23 cellular contexts compared by ENCODE assay signal in the genomic region with DNA sequence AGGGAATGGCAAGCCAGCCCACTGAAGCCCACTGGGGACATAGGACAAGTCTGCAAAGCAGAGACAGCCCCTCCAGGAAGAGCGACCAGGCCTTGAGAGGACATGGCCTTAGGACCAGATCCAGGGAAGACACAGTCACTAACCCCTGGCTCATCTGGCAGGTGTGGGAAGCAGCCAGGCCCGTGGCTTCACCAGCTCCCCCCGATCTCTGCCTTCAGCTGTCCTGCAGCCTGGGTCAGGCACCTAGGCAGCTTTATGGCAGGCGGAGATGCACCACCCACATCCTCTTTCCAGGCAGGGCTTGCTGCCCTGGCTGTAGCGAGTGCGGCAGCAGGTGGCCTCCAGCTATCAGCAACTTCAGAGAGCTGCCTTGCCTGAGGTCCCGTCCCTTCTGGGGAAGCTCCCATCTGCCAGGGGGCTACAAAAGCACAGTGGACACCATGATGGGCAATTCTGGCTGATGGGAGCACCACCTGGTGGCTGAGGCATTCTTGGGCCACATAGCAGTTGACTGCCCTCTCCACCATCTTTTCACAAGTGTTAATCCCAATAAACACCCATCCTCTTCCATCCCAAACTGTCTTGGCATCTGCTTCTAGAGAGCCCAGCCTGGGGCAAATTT.
DNase-seq lines count a peak whose midpoint lies in the region; ATAC-seq, FAIRE-seq and TF ChIP-seq lines count a peak whose summit lies in the region.
"Had no signal": no experiment of that assay in that cellular context is flagged by ENCODE, and none has a peak within 500 bp of the region (broad histone marks: within the 10 kb centered on the region; RNA-seq: fewer than 3 reads in every experiment).

No MANE protein-coding gene starts in this region.

- H3F3A ChIP-seq in OCI-LY1 (ENCODE audit: insufficient read depth, low read length): no peaks in the 10 kb centered on the region

- no peaks in the 10 kb centered on the region for H3K79me2 ChIP-seq in OCI-LY1 (ENCODE audit: insufficient read depth, low read length)

- no peak overlapping the region for H3K4me2 ChIP-seq in OCI-LY1 (ENCODE audit: low read length)

- H3K4me1 ChIP-seq in OCI-LY1 (ENCODE audit: insufficient read depth, low read length, severe bottlenecking) (no peaks in the 10 kb centered on the region), foreskin keratinocyte (no peaks in the 10 kb centered on the region), pancreas (no peaks in the 10 kb centered on the region)
- H3K4me1 ChIP-seq: ascending aorta, HAP-1, spleen, stomach had no signal

- no peaks in the 10 kb centered on the region for H3K9me3 ChIP-seq in OCI-LY1 (ENCODE audit: low read length)
- H3K9me3 ChIP-seq in pancreas: no peaks in the 10 kb centered on the region
- H3K9me3 ChIP-seq: ascending aorta, HAP-1, spleen, stomach had no signal

- no peak overlapping the region for H3K4me3 ChIP-seq in OCI-LY1 (ENCODE audit: low read depth, low read length, poor library complexity, severe bottlenecking)
- H3K4me3 ChIP-seq in pancreas: no peak overlapping the region
- H3K4me3 ChIP-seq: ascending aorta, HAP-1, spleen, stomach had no signal

- ATAC-seq in foreskin keratinocyte (no peak), pancreas (no peak)
- ATAC-seq: activated naive CD4-positive, alpha-beta T cell treated with anti-CD3 and anti-CD28 coated beads, Interleukin-2, amount 50 U/mL, for 72 hours; left lobe of liver had no signal

- H3K27me3 ChIP-seq in OCI-LY1 (ENCODE audit: insufficient read depth, low read length): no peaks in the 10 kb centered on the region
- H3K27me3 ChIP-seq in foreskin keratinocyte: no peaks in the 10 kb centered on the region
- no peaks in the 10 kb centered on the region for H3K27me3 ChIP-seq in pancreas
- H3K27me3 ChIP-seq: ascending aorta, spleen, stomach had no signal

- intact Hi-C loops in pancreas (cut with DNase I): no loop called here

- CTCF ChIA-PET in HEK293T (lab: Yijun Ruan, JAX): interaction anchor here (0.7 kb wide), 1 partner anchor 43 kb away, joined by 3 read pairs; no protein-coding TSS in a partner anchor

- 70% methylated on average over 7 of the region's 7 CpGs for WGBS in pancreas, 2 donors

- H3K36me3 ChIP-seq in OCI-LY1 (ENCODE audit: insufficient read depth, low read length): no peaks in the 10 kb centered on the region
- no peaks in the 10 kb centered on the region for H3K36me3 ChIP-seq in pancreas
- H3K36me3 ChIP-seq: HAP-1 had no signal

- no peaks in the 10 kb centered on the region for H3K9me2 ChIP-seq in OCI-LY1 (ENCODE audit: low read depth, low read length)

- no peak overlapping the region for H3K27ac ChIP-seq in OCI-LY1 (ENCODE audit: low read depth, low read length, poor library complexity, severe bottlenecking)
- no peak overlapping the region for H3K27ac ChIP-seq in foreskin keratinocyte
- no peak overlapping the region for H3K27ac ChIP-seq in pancreas
- H3K27ac ChIP-seq: ascending aorta, spleen, stomach had no signal

- no peak for FAIRE-seq in pancreas (lab: Jason Lieb, UNC)

- no peak overlapping the region for H3K9ac ChIP-seq in OCI-LY1 (ENCODE audit: low read length)

- no peaks in the 10 kb centered on the region for H4K20me1 ChIP-seq in OCI-LY1 (ENCODE audit: insufficient read depth, low read length)

- peak; percentile 8; the same call in 1 of the 2 replicates for TF ChIP-seq CTCF in OCI-LY1 (IDR thresholded peaks at IDR 0.05; ENCODE audit: low read length)
- peak; percentile 35 for TF ChIP-seq CTCF in foreskin keratinocyte (conservative IDR thresholded peaks at IDR 0.05)
- TF ChIP-seq CTCF in pancreas (IDR thresholded peaks at IDR 0.05): no peak

- no peak overlapping the region for H2AFZ ChIP-seq in OCI-LY1 (ENCODE audit: low read length)

- POLR2A ChIA-PET in HEK293T (lab: Yijun Ruan, JAX): no interaction called here

- DNase-seq in NCI-H82 (lab: John Stamatoyannopoulos, UW) (peak; percentile 34), NCI-H82 treated with DMSO at 0.1 percent for 48 hours (lab: John Stamatoyannopoulos, UW; ENCODE audit: unreplicated experiment) (no peak), foreskin keratinocyte (no peak), HEK293T (ENCODE audit: extremely low spot score) (no peak), pancreas (no peak), glomerular visceral epithelial cell (ENCODE audit: extremely low spot score) (no peak), HuH-7.5 (ENCODE audit: low spot score) (no peak)
- DNase-seq: 8988T; activated CD4-positive, alpha-beta T cell treated with anti-CD3 and anti-CD28 coated beads for 48 hours; effector CD4-positive, alpha-beta T cell; EL; Karpas-422; midbrain; NCI-H1105 treated with DMSO at 0.1 percent for 48 hours; Right ventricle myocardium superior; spleen; stomach; trophoblast cell had no signal

TF ChIP-seq in HEK293T, 16 proteins besides CTCF, POLR2A, EP300 and RAD21:
- TF ChIP-seq SP1 (IDR thresholded peaks at IDR 0.05): no peak
- TF ChIP-seq FOXA1 (IDR thresholded peaks at IDR 0.05): no peak
- no peak for TF ChIP-seq HDGF (IDR thresholded peaks at IDR 0.05; ENCODE audit: borderline replicate concordance)
- TF ChIP-seq, protein P1, sequence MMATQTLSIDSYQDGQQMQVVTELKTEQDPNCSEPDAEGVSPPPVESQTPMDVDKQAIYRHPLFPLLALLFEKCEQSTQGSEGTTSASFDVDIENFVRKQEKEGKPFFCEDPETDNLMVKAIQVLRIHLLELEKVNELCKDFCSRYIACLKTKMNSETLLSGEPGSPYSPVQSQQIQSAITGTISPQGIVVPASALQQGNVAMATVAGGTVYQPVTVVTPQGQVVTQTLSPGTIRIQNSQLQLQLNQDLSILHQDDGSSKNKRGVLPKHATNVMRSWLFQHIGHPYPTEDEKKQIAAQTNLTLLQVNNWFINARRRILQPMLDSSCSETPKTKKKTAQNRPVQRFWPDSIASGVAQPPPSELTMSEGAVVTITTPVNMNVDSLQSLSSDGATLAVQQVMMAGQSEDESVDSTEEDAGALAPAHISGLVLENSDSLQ (IDR thresholded peaks at IDR 0.05): no peak
- no peak for TF ChIP-seq CTBP1 (IDR thresholded peaks at IDR 0.05; ENCODE audit: borderline replicate concordance)

Comparison
In these comparisons a context has a peak if more than half of its experiments do, and no peak if none do; other contexts are left out.
1. CTCF ChIP-seq: peak in OCI-LY1 (single experiment) and foreskin keratinocyte (single experiment); none in pancreas (0 of 4).